23 cellular contexts compared by ENCODE assay signal in genomic region chr7:115350764-115351163, GRCh38.
"Had no signal": no experiment of that assay in that cellular context is flagged by ENCODE, and none has a peak within 500 bp of the region (broad histone marks: within the 10 kb centered on the region; RNA-seq: fewer than 3 reads in every experiment).

No MANE protein-coding gene starts in this region.

- ATAC-seq: Panc1, Right ventricle myocardium inferior, SK-N-SH treated with all-trans-retinoic acid at 6 μM for 48 hours had no signal

- H3K27ac ChIP-seq: RWPE1, SJCRH30 had no signal

- H3K9me3 ChIP-seq: MG63 had no signal

- DNase-seq: Karpas-422, KG1, MG63, NCI-H1092, NCI-H1105 treated with DMSO at 0.1 percent for 48 hours, NCI-H1417 treated with DMSO at 0.1 percent for 48 hours, NCI-H146, NCI-H1694 treated with DMSO at 0.1 percent for 48 hours, NCI-H1930, NCI-H2081, NCI-H2107, NCI-H226, NCI-H446, NCI-H510A, NCI-H524 treated with DMSO at 0.1 percent for 48 hours, NCI-H69, NCI-H774, SHP77 treated with DMSO at 0.1 percent for 48 hours, SJCRH30 had no signal

- H3K36me3 ChIP-seq: MG63, SJCRH30 had no signal

- H3K27me3 ChIP-seq: MG63, SJCRH30 had no signal

- H3K4me1 ChIP-seq: SJCRH30 had no signal

- H3K4me3 ChIP-seq: MG63, SJCRH30 had no signal
